ENCODE assay signal across 1 cellular context in genomic region chr13:113490496-113491417, GRCh38.
TF ChIP-seq lines count a peak whose summit lies in the region.

Gene DCUN1D2 (minus strand): TSS chr13:113490711. CDS start chr13:113490669, 42 bp downstream.

TF ChIP-seq in K562, 482 proteins besides CTCF, POLR2A, EP300 and RAD21 (continued from another document and continues in another):
- TF ChIP-seq ZNF407 (IDR thresholded peaks at IDR 0.05; ENCODE audit: low read depth) (no peak), ZBTB33 (CRISPR knock-in tag; IDR thresholded peaks at IDR 0.05) (0 out of 2 replicates have a peak, but pooled peaks have one; percentile 22), KLF10 (CRISPR knock-in tag; IDR thresholded peaks at IDR 0.05) (no peak), CREBBP (IDR thresholded peaks at IDR 0.05; ENCODE audit: low read depth, low read length) (no peak), GABPB1 (CRISPR knock-in tag; IDR thresholded peaks at IDR 0.05) (peak; percentile 66), ZKSCAN1 (IDR thresholded peaks at IDR 0.05; ENCODE audit: low read depth, low read length) (no peak; the same call in 1 of the 2 replicates), ILK (tag; IDR thresholded peaks at IDR 0.05; ENCODE audit: borderline replicate concordance, low read depth) (no peak), KDM5B (IDR thresholded peaks at IDR 0.05; ENCODE audit: insufficient replicate concordance, low read depth, low read length) (peak; percentile 43), PHB (CRISPR knock-in tag; IDR thresholded peaks at IDR 0.05) (no peak), CXXC5 (CRISPR knock-in tag; IDR thresholded peaks at IDR 0.05) (peak; percentile 91), HDAC8 (tag; IDR thresholded peaks at IDR 0.05) (no peak), SNIP1 (IDR thresholded peaks at IDR 0.05; ENCODE audit: low read depth) (0 out of 2 replicates have a peak, but pooled peaks have one; percentile 44), RCOR1 (IDR thresholded peaks at IDR 0.05; ENCODE audit: borderline replicate concordance in 1 of 2, low read depth in 2 of 2, low read length in 2 of 2) (peak in 1 of 2 experiments; percentile 48; a peak in 2 of 4 replicates), ATF7 (IDR thresholded peaks at IDR 0.05) (peak; percentile 68), ZNF324 (CRISPR knock-in tag; IDR thresholded peaks at IDR 0.05) (no peak), NR1H2 (CRISPR knock-in tag; IDR thresholded peaks at IDR 0.05) (no peak), RBM34 (IDR thresholded peaks at IDR 0.05; ENCODE audit: borderline replicate concordance, insufficient read depth, low read length) (no peak), ARID3A (IDR thresholded peaks at IDR 0.05; ENCODE audit: borderline replicate concordance, low read depth, low read length) (no peak), CCNT2 (IDR thresholded peaks at IDR 0.05; ENCODE audit: borderline replicate concordance, extremely low read depth, insufficient read length, low read depth, low read length) (peak; percentile 78), THAP7 (CRISPR knock-in tag; IDR thresholded peaks at IDR 0.05) (no peak), POU5F1 (IDR thresholded peaks at IDR 0.05; ENCODE audit: borderline replicate concordance, low read depth, low read length, partially characterized antibody) (no peak), SREBF1 (IDR thresholded peaks at IDR 0.05; ENCODE audit: borderline replicate concordance, low read depth, low read length) (no peak), ZBTB5 (IDR thresholded peaks at IDR 0.05) (no peak), TFAM (CRISPR knock-in tag; conservative IDR thresholded peaks at IDR 0.05) (no peak), BHLHE40 (IDR thresholded peaks at IDR 0.05; ENCODE audit: low read length) (no peak), FIP1L1 (IDR thresholded peaks at IDR 0.05; ENCODE audit: low read depth, low read length, poor library complexity, severe bottlenecking) (peak; percentile 70), RB1 (IDR thresholded peaks at IDR 0.05; ENCODE audit: low read depth) (peak; percentile 81), SRF (CRISPR knock-in tag; IDR thresholded peaks at IDR 0.05) (peak in 1 of 2 experiments; percentile 22; a peak in 1 of 4 replicates), EZH2 (IDR thresholded peaks at IDR 0.05; ENCODE audit: borderline replicate concordance, low read depth, low read length) (no peak), WHSC1 (IDR thresholded peaks at IDR 0.05; ENCODE audit: low read length) (no peak), ZNF3 (CRISPR knock-in tag; IDR thresholded peaks at IDR 0.05) (no peak), PPARD (CRISPR knock-in tag; IDR thresholded peaks at IDR 0.05) (no peak), HNRNPL (IDR thresholded peaks at IDR 0.05; ENCODE audit: low read depth, low read length) (0 out of 2 replicates have a peak, but pooled peaks have one; percentile 80), PHB2 (IDR thresholded peaks at IDR 0.05; ENCODE audit: low read depth) (no peak), PTTG1 (tag; IDR thresholded peaks at IDR 0.05; ENCODE audit: low read depth) (no peak), SAFB2 (IDR thresholded peaks at IDR 0.05; ENCODE audit: borderline replicate concordance, low read depth, low read length, severe bottlenecking) (no peak), SMAD1 (IDR thresholded peaks at IDR 0.05; ENCODE audit: low read depth, low read length, partially characterized antibody) (no peak)
- TF ChIP-seq, protein P1, sequence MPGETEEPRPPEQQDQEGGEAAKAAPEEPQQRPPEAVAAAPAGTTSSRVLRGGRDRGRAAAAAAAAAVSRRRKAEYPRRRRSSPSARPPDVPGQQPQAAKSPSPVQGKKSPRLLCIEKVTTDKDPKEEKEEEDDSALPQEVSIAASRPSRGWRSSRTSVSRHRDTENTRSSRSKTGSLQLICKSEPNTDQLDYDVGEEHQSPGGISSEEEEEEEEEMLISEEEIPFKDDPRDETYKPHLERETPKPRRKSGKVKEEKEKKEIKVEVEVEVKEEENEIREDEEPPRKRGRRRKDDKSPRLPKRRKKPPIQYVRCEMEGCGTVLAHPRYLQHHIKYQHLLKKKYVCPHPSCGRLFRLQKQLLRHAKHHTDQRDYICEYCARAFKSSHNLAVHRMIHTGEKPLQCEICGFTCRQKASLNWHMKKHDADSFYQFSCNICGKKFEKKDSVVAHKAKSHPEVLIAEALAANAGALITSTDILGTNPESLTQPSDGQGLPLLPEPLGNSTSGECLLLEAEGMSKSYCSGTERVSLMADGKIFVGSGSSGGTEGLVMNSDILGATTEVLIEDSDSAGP (CRISPR knock-in tag; IDR thresholded peaks at IDR 0.05) = peak; percentile 87
- TF ChIP-seq, protein P2, sequence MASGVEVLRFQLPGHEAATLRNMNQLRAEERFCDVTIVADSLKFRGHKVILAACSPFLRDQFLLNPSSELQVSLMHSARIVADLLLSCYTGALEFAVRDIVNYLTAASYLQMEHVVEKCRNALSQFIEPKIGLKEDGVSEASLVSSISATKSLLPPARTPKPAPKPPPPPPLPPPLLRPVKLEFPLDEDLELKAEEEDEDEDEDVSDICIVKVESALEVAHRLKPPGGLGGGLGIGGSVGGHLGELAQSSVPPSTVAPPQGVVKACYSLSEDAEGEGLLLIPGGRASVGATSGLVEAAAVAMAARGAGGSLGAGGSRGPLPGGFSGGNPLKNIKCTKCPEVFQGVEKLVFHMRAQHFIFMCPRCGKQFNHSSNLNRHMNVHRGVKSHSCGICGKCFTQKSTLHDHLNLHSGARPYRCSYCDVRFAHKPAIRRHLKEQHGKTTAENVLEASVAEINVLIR (CRISPR knock-in tag; IDR thresholded peaks at IDR 0.05) = no peak
- TF ChIP-seq, protein P3, sequence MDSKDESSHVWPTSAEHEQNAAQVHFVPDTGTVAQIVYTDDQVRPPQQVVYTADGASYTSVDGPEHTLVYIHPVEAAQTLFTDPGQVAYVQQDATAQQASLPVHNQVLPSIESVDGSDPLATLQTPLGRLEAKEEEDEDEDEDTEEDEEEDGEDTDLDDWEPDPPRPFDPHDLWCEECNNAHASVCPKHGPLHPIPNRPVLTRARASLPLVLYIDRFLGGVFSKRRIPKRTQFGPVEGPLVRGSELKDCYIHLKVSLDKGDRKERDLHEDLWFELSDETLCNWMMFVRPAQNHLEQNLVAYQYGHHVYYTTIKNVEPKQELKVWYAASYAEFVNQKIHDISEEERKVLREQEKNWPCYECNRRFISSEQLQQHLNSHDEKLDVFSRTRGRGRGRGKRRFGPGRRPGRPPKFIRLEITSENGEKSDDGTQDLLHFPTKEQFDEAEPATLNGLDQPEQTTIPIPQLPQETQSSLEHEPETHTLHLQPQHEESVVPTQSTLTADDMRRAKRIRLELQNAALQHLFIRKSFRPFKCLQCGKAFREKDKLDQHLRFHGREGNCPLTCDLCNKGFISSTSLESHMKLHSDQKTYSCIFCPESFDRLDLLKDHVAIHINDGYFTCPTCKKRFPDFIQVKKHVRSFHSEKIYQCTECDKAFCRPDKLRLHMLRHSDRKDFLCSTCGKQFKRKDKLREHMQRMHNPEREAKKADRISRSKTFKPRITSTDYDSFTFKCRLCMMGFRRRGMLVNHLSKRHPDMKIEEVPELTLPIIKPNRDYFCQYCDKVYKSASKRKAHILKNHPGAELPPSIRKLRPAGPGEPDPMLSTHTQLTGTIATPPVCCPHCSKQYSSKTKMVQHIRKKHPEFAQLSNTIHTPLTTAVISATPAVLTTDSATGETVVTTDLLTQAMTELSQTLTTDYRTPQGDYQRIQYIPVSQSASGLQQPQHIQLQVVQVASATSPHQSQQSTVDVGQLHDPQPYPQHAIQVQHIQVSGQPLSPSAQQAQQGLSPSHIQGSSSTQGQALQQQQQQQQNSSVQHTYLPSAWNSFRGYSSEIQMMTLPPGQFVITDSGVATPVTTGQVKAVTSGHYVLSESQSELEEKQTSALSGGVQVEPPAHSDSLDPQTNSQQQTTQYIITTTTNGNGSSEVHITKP (IDR thresholded peaks at IDR 0.05; ENCODE audit: partially characterized antibody) = no peak
